In genomic region chr5:59039003-59039295, GRCh38 we compare ENCODE assay signal across 7 cellular contexts.
DNase-seq lines count a peak whose midpoint lies in the region; ATAC-seq and FAIRE-seq lines count a peak whose summit lies in the region.

No MANE protein-coding gene starts in this region.

- H3K4me3 Mint-ChIP-seq in central memory CD8-positive, alpha-beta T cell, result peak overlapping the region; percentile 92
- H3K4me3 Mint-ChIP-seq in memory B cell, result peak overlapping the region; percentile 93

- intact Hi-C loops in aorta (cut with DNase I), result loop anchor here (10.0 kb wide), 2 partner anchors 96 to 136 kb away; no protein-coding TSS in a partner anchor

- peak overlapping the region in 1 of 2 donors; percentile 4 for H3K27ac ChIP-seq in aorta (ENCODE audit: low read depth in 1 of 2, low read length in 2 of 2)

- ATAC-seq in HG03521 (IDR thresholded peaks at IDR 0.05; ENCODE audit: unreplicated experiment) (peak; percentile 31), memory B cell (ENCODE audit: low read depth) (no peak), aorta (ENCODE audit: low FRiP score) (peak; percentile 73), GM19467 (IDR thresholded peaks at IDR 0.05; ENCODE audit: unreplicated experiment) (no peak)
- ATAC-seq in central memory CD8-positive, alpha-beta T cell (replicated peaks; ENCODE audit: extremely low read depth, poor library complexity, severe bottlenecking), result no peak

- no peaks in the 10 kb centered on the region for H3K9me3 ChIP-seq in aorta (ENCODE audit: control insufficient read depth, low read length)

- H3K27me3 ChIP-seq in aorta (ENCODE audit: control insufficient read depth in 1 of 2, insufficient read depth in 2 of 2, low read length in 1 of 2), result no peaks in the 10 kb centered on the region

- H3K9me3 Mint-ChIP-seq in central memory CD8-positive, alpha-beta T cell, result no peaks in the 10 kb centered on the region
- no peaks in the 10 kb centered on the region for H3K9me3 Mint-ChIP-seq in memory B cell

- peak overlapping the region; percentile 96 for H3K27ac Mint-ChIP-seq in central memory CD8-positive, alpha-beta T cell (ENCODE audit: low read depth)
- no peak overlapping the region for H3K27ac Mint-ChIP-seq in memory B cell

- peaks cover 15% of the 10 kb centered on the region for H3K36me3 Mint-ChIP-seq in central memory CD8-positive, alpha-beta T cell (ENCODE audit: insufficient read depth)
- H3K36me3 Mint-ChIP-seq in memory B cell, result no peaks in the 10 kb centered on the region

- H3K4me1 Mint-ChIP-seq in central memory CD8-positive, alpha-beta T cell, result peaks cover 48% of the 10 kb centered on the region
- H3K4me1 Mint-ChIP-seq in memory B cell, result peaks cover 10% of the 10 kb centered on the region

- DNase-seq in GM19239 (ENCODE audit: insufficient read length, low spot score) (no peak), memory B cell (ENCODE audit: low spot score in 2 of 2) (no peak), aorta (no peak), HUDEP-2 (lab: John Stamatoyannopoulos, UW; ENCODE audit: unreplicated experiment in 76 of 76) (no peak)
- DNase-seq in central memory CD8-positive, alpha-beta T cell (ENCODE audit: low spot score in 2 of 2), result no peak

- FAIRE-seq in GM19239 (lab: Jason Lieb, UNC), result peak; percentile 4

- 1% methylated on average over 29 of the region's 29 CpGs for WGBS in aorta, 2 donors

- no peaks in the 10 kb centered on the region for H3K36me3 ChIP-seq in aorta (ENCODE audit: control insufficient read depth in 1 of 2, insufficient read depth in 2 of 2, low read length in 1 of 2)

- peak overlapping the region; percentile 1 to 65 for H3K4me3 ChIP-seq in aorta (ENCODE audit: low read length in 2 of 2)

- no peaks in the 10 kb centered on the region for H3K27me3 Mint-ChIP-seq in central memory CD8-positive, alpha-beta T cell
- peaks cover 5% of the 10 kb centered on the region for H3K27me3 Mint-ChIP-seq in memory B cell

- peaks cover 0 to 5% of the 10 kb centered on the region in 2 donors for H3K4me1 ChIP-seq in aorta (ENCODE audit: control insufficient read depth in 1 of 2, insufficient read depth in 2 of 2, low read length in 2 of 2)

Comparison
In these comparisons a context has a peak if more than half of its experiments do, and no peak if none do; other contexts are left out.
1. ATAC-seq: peak in HG03521 (single experiment) and aorta (single experiment); none in central memory CD8-positive, alpha-beta T cell (single experiment), memory B cell (single experiment) and GM19467 (single experiment).